Comparison of ENCODE assay signal across 8 cellular contexts in the genomic region with DNA sequence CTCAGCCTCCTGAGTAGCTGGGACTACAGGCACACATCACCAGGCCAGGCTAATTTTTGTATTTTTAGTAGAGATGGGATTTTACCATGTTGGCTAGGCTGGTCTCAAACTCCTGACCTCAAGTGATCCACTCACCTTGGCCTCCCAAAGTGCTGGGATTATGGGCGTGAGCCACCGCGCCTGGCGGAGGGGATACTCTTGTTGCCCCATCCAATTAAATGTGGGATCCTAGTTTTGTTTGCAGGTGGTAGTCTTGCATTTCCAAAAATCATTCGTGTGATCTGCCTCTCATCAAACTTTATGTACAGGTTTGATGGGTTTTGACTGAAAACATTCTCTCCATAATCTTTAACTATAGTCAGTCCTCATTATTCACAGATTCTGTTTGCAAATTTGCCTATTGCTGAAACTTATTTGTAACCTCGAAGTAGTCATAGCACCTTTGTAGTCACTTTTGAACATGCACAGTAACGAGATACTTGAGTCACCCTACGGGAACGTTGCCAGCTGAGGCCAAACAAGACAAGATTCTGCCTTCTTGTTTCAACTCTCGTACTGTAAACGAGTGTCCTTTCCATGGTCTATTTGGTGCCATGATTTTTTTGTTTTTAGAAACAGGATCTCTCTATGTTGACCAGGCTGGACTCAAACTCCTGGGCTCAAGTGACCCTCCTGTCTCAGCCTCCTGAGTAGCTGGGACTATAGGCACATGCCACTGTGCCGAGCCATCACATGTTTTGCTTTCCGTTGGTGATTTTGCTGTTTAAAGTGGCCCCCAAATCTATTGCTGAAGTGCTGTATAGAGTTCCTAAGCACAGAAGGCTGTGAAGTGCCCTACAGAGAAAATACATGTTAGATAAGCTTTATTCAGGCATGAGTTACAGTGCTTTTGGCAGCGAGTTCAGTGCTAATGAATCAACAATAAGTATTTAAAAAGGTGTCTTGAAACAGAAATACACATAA. TPM values are rescaled to one million over a fixed set of nuclear protein-coding genes. Genes with fewer than 3 reads are reported as not detected.
DNase-seq lines count a peak whose midpoint lies in the region; ATAC-seq and TF ChIP-seq lines count a peak whose summit lies in the region.

No MANE protein-coding gene starts in this region.

- H3K4me1 ChIP-seq in gastrocnemius medialis (peaks cover 0 to 35% of the 10 kb centered on the region in 2 donors), neural progenitor cell (peaks cover 5% of the 10 kb centered on the region)

- H3K36me3 Mint-ChIP-seq in WTC11: no peaks in the 10 kb centered on the region
- no peaks in the 10 kb centered on the region for H3K36me3 Mint-ChIP-seq in neural progenitor cell

- H3K9me3 Mint-ChIP-seq in WTC11: no peaks in the 10 kb centered on the region
- no peaks in the 10 kb centered on the region for H3K9me3 Mint-ChIP-seq in neural progenitor cell

- no peak overlapping the region for H2AFZ ChIP-seq in neural progenitor cell (replicated peaks)

- H4K20me1 ChIP-seq in neural progenitor cell (ENCODE audit: low read depth): no peaks in the 10 kb centered on the region

- ATAC-seq in gastrocnemius medialis (peak; percentile 81 to 90), WTC11 (no peak)

- H3K9ac ChIP-seq in neural progenitor cell: no peak overlapping the region

- no peak overlapping the region for H3K4me2 ChIP-seq in neural progenitor cell

- no peak for TF ChIP-seq POLR2A in gastrocnemius medialis (IDR thresholded peaks at IDR 0.05)

- H3K27me3 Mint-ChIP-seq in WTC11 (ENCODE audit: low read depth) (no peaks in the 10 kb centered on the region), neural progenitor cell (ENCODE audit: insufficient read depth, low read depth) (peaks cover 2% of the 10 kb centered on the region)

- no peaks in the 10 kb centered on the region for H3F3A ChIP-seq in neural progenitor cell (ENCODE audit: low read depth)

- intact Hi-C loops in gastrocnemius medialis (cut with DNase I; ENCODE audit: low total_unique reads): no loop called here

- H3K27ac Mint-ChIP-seq in WTC11 (no peak overlapping the region), neural progenitor cell (no peak overlapping the region)

- POLR2A ChIA-PET in WTC11 (lab: Charles Lee): no interaction called here

- no peak overlapping the region for H3K4me3 Mint-ChIP-seq in WTC11
- no peak overlapping the region for H3K4me3 Mint-ChIP-seq in neural progenitor cell

- CTCF ChIA-PET in WTC11 (lab: Charles Lee): interaction anchor here (1.2 to 1.8 kb wide), 2 partner anchors 68 kb away, joined by 3 to 5 read pairs; no protein-coding TSS in a partner anchor

- DNase-seq in DMS53 treated with DMSO at 0.1 percent for 48 hours (lab: John Stamatoyannopoulos, UW; ENCODE audit: unreplicated experiment) (peak; percentile 21), HT1080 (ENCODE audit: low read depth) (peak; percentile 80), amniotic stem cell (lab: John Stamatoyannopoulos, UW) (peak; percentile 45), gastrocnemius medialis (peak; percentile 62 to 67), hippocampal formation (lab: John Stamatoyannopoulos, UW) (no peak), SKM-1 treated with dmso at 0.1 percent for 144 hours (lab: John Stamatoyannopoulos, UW; ENCODE audit: unreplicated experiment) (no peak), WTC11 (ENCODE audit: low spot score) (no peak), neural progenitor cell (ENCODE audit: low spot score) (no peak)

- H3K4me1 Mint-ChIP-seq in WTC11: peaks cover 2% of the 10 kb centered on the region; the same call in 1 of the 2 replicates
- peaks cover 8% of the 10 kb centered on the region for H3K4me1 Mint-ChIP-seq in neural progenitor cell

- TF ChIP-seq CTCF in gastrocnemius medialis (IDR thresholded peaks at IDR 0.05 in 4 of 5, conservative IDR thresholded peaks at IDR 0.05 in 1 of 5) (no peak), WTC11 (IDR thresholded peaks at IDR 0.05) (no peak), neural progenitor cell (IDR thresholded peaks at IDR 0.05) (no peak)

- H3K27ac ChIP-seq in gastrocnemius medialis (peak overlapping the region; percentile 26 to 83 (median 50)), neural progenitor cell (no peak overlapping the region)

- H3K9me3 ChIP-seq in gastrocnemius medialis: no peaks in the 10 kb centered on the region
- H3K9me3 ChIP-seq in neural progenitor cell (ENCODE audit: low read depth): no peaks in the 10 kb centered on the region

- H3K36me3 ChIP-seq in gastrocnemius medialis (no peaks in the 10 kb centered on the region), neural progenitor cell (no peaks in the 10 kb centered on the region)

- in situ Hi-C loops in gastrocnemius medialis (cut with MboI; ENCODE audit: low sequenced_read_pairs in 4 of 4): no loop called here

- H3K4me3 ChIP-seq in gastrocnemius medialis: no peak overlapping the region
- H3K4me3 ChIP-seq in neural progenitor cell: no peak overlapping the region

- no peaks in the 10 kb centered on the region for H3K79me2 ChIP-seq in neural progenitor cell (ENCODE audit: low read depth)

- no peaks in the 10 kb centered on the region for H3K27me3 ChIP-seq in gastrocnemius medialis
- H3K27me3 ChIP-seq in neural progenitor cell: no peaks in the 10 kb centered on the region

TF ChIP-seq in WTC11, 78 proteins besides CTCF, POLR2A, EP300 and RAD21 (continues in another document):
- TF ChIP-seq PRDM15 (CRISPR knock-in tag; IDR thresholded peaks at IDR 0.05) (no peak), STAT6 (CRISPR knock-in tag; conservative IDR thresholded peaks at IDR 0.05; ENCODE audit: low read depth) (no peak), NFATC4 (CRISPR knock-in tag; IDR thresholded peaks at IDR 0.05) (no peak), TEAD1 (CRISPR knock-in tag; IDR thresholded peaks at IDR 0.05) (no peak), ZNF317 (CRISPR knock-in tag; IDR thresholded peaks at IDR 0.05; ENCODE audit: borderline replicate concordance, low read depth) (no peak)
- TF ChIP-seq, protein P1, sequence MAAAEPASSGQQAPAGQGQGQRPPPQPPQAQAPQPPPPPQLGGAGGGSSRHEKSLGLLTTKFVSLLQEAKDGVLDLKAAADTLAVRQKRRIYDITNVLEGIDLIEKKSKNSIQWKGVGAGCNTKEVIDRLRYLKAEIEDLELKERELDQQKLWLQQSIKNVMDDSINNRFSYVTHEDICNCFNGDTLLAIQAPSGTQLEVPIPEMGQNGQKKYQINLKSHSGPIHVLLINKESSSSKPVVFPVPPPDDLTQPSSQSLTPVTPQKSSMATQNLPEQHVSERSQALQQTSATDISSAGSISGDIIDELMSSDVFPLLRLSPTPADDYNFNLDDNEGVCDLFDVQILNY (CRISPR knock-in tag; IDR thresholded peaks at IDR 0.05): no peak

RNA-seq across cellular contexts. Expression of gene MAPK6, which starts 8.1 kb away (rescaled TPM):
- 48.3 and 49.4 TPM in 2 replicates for total RNA-seq in HT1080 (2014; rRNA removed; shearing (Covaris generic))
- polyA plus RNA-seq in HT1080 (2015; cell fraction: cytosol; rRNA removed): 43.1 and 55.4 TPM in 2 replicates
- 31.3 and 33.4 TPM in 2 replicates for polyA plus RNA-seq in HT1080 (2015; cell fraction: nucleus; rRNA removed)
- 10 to 100 TPM; 47.6 to 84.4 (median 56.4) TPM for total RNA-seq in gastrocnemius medialis
- total RNA-seq in WTC11 (2021): 82.2 to 95.1 TPM (median 83.2 TPM) in 3 replicates
- 90.8 and 128 TPM in 2 replicates for total RNA-seq in neural progenitor cell (ENCODE audit: low replicate concordance)

RNA-seq across cellular contexts. Expression of gene LEO1, which starts 39.3 kb away (rescaled TPM):
- total RNA-seq in HT1080 (2014; rRNA removed; shearing (Covaris generic)): 27.8 and 32.1 TPM in 2 replicates
- polyA plus RNA-seq in HT1080 (2015; cell fraction: cytosol; rRNA removed): 20.4 and 22.1 TPM in 2 replicates
- polyA plus RNA-seq in HT1080 (2015; cell fraction: nucleus; rRNA removed): 19.9 and 26.3 TPM in 2 replicates
- total RNA-seq in gastrocnemius medialis (10 to 100 TPM in 3 of 4 donors, 1 to 10 TPM in 1; 6.7 to 14.8 (median 11.7) TPM), WTC11 (2021) (24.9 to 28.4 TPM (median 25.0 TPM) in 3 replicates), neural progenitor cell (ENCODE audit: low replicate concordance) (26.6 and 43.9 TPM in 2 replicates)

Comparison
In these comparisons a context has a peak if more than half of its experiments do, and no peak if none do; other contexts are left out.
1. DNase-seq: peak in DMS53 treated with DMSO at 0.1 percent for 48 hours (single experiment), HT1080 (single experiment), amniotic stem cell (single experiment) and gastrocnemius medialis (2 of 2); none in hippocampal formation (0 of 2), SKM-1 treated with dmso at 0.1 percent for 144 hours (single experiment), WTC11 (single experiment) and neural progenitor cell (single experiment).